ENCODE assay signal across 31 cellular contexts in genomic region chr6:166483026-166483425, GRCh38.
"Had no signal": no experiment of that assay in that cellular context is flagged by ENCODE, and none has a peak within 500 bp of the region (broad histone marks: within the 10 kb centered on the region; RNA-seq: fewer than 3 reads in every experiment).

No MANE protein-coding gene starts in this region.

- DNase-seq: activated B cell treated with CpG ODN at 0.5 μM for 24 hours; activated CD4-positive, alpha-beta memory T cell treated with anti-CD3 and anti-CD28 coated beads, Interleukin-2, amount 10 ng/mL, durations not matched to agents 7 days and 5 days; activated CD4-positive, alpha-beta T cell treated with anti-CD3 and anti-CD28 coated beads for 1 hour; activated CD4-positive, alpha-beta T cell treated with anti-CD3 and anti-CD28 coated beads for 48 hours; activated CD8-positive, alpha-beta memory T cell treated with anti-CD3 and anti-CD28 coated beads for 24 hours; activated CD8-positive, alpha-beta memory T cell treated with anti-CD3 and anti-CD28 coated beads, Interleukin-2, amount 10 ng/mL, durations not matched to agents 7 days and 5 days; activated CD8-positive, alpha-beta memory T cell treated with anti-CD3 and anti-CD28 coated beads, Interleukin-2, amount 50 U/mL, for 48 hours; activated effector memory CD4-positive, alpha-beta T cell treated with Interleukin-2 at 50 U/mL for 16 hours; activated naive CD4-positive, alpha-beta T cell; activated naive CD4-positive, alpha-beta T cell treated with anti-CD3 and anti-CD28 coated beads, Interleukin-2, amount 50 U/mL, for 16 hours; activated naive CD8-positive, alpha-beta T cell treated with anti-CD3 and anti-CD28 coated beads for 36 hours; activated T-cell treated with anti-CD3 and anti-CD28 coated beads, Interleukin-2, amount 50 U/mL, for 48 hours; amniotic stem cell; brain microvascular endothelial cell; Karpas-422; KBM-7; NCI-H1048; NCI-H1105 treated with DMSO at 0.1 percent for 48 hours; NCI-H1436; NCI-H1694; NCI-H1930; NCI-H2081 treated with DMSO at 0.1 percent for 48 hours; NCI-H345; NCI-H524 treated with DMSO at 0.1 percent for 48 hours; SIG-M5; T-cell; T-helper 2 cell; T-helper 9 cell had no signal

- H3K27me3 ChIP-seq: brain microvascular endothelial cell had no signal

- H3K36me3 ChIP-seq: brain microvascular endothelial cell had no signal

- H3K27ac Mint-ChIP-seq: activated B cell treated with CpG ODN at 0.5 μM for 24 hours; activated CD4-positive, alpha-beta memory T cell treated with anti-CD3 and anti-CD28 coated beads, Interleukin-2, amount 10 ng/mL, durations not matched to agents 7 days and 5 days; activated CD8-positive, alpha-beta memory T cell treated with anti-CD3 and anti-CD28 coated beads, Interleukin-2, amount 10 ng/mL, durations not matched to agents 7 days and 5 days; activated naive CD8-positive, alpha-beta T cell treated with anti-CD3 and anti-CD28 coated beads for 36 hours; T-cell had no signal

- H3K4me3 Mint-ChIP-seq: activated B cell treated with CpG ODN at 0.5 μM for 24 hours; activated CD4-positive, alpha-beta memory T cell treated with anti-CD3 and anti-CD28 coated beads, Interleukin-2, amount 10 ng/mL, durations not matched to agents 7 days and 5 days; activated CD8-positive, alpha-beta memory T cell treated with anti-CD3 and anti-CD28 coated beads, Interleukin-2, amount 10 ng/mL, durations not matched to agents 7 days and 5 days; activated naive CD8-positive, alpha-beta T cell treated with anti-CD3 and anti-CD28 coated beads for 36 hours; T-cell had no signal

- H3K27ac ChIP-seq: brain microvascular endothelial cell, VCaP had no signal

- H3K27me3 Mint-ChIP-seq: activated CD4-positive, alpha-beta memory T cell treated with anti-CD3 and anti-CD28 coated beads, Interleukin-2, amount 10 ng/mL, durations not matched to agents 7 days and 5 days; activated CD8-positive, alpha-beta memory T cell treated with anti-CD3 and anti-CD28 coated beads, Interleukin-2, amount 10 ng/mL, durations not matched to agents 7 days and 5 days; activated naive CD8-positive, alpha-beta T cell treated with anti-CD3 and anti-CD28 coated beads for 36 hours; T-cell had no signal

- ATAC-seq: activated CD8-positive, alpha-beta memory T cell treated with anti-CD3 and anti-CD28 coated beads, Interleukin-2, amount 10 ng/mL, durations not matched to agents 7 days and 5 days; Panc1; SK-N-SH treated with all-trans-retinoic acid at 6 μM for 48 hours; T-cell had no signal
